In the genomic region with DNA sequence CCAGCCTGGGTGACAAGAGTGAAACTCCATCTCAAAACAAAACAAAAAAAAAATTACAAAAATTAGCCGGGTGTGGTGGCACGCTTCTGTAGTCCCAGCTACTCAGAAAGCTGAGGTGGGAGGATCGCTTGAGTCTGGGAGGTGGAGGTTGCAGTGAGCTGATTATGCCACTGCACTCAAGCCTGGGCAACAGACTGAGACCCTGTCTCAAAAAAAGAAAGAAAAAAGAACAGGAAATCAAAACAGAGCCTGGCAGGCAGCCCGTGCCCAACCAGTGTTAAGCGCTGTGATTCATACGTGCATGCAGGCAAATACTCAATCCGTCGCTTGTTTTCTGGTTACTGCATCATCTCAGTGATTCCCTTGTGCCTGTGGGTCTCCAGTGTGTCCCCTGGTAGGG, we compare ENCODE assay signal across 14 cellular contexts. TPM values are rescaled to one million over a fixed set of nuclear protein-coding genes. Genes with fewer than 3 reads are reported as not detected.
DNase-seq lines count a peak whose midpoint lies in the region; ATAC-seq and TF ChIP-seq lines count a peak whose summit lies in the region.
"Had no signal": no experiment of that assay in that cellular context is flagged by ENCODE, and none has a peak within 500 bp of the region (broad histone marks: within the 10 kb centered on the region; RNA-seq: fewer than 3 reads in every experiment).

No MANE protein-coding gene starts in this region.

- H3K36me3 Mint-ChIP-seq in CD8-positive, alpha-beta T cell = peaks cover 80% of the 10 kb centered on the region
- peaks cover 97% of the 10 kb centered on the region for H3K36me3 Mint-ChIP-seq in activated T-helper 17 cell treated with anti-CD3 and anti-CD28 coated beads, Interleukin-2, amount 50 U/mL, for 72 hours (ENCODE audit: low read depth)

- peak overlapping the region; percentile 20 for H3K27ac ChIP-seq in CD8-positive, alpha-beta T cell (ENCODE audit: low read depth, low read length)
- H3K27ac ChIP-seq: KMS-11, VCaP had no signal

- TF ChIP-seq CTCF in CD8-positive, alpha-beta T cell (IDR thresholded peaks at IDR 0.05) = no peak
- TF ChIP-seq CTCF in kidney epithelial cell (IDR thresholded peaks at IDR 0.05; ENCODE audit: insufficient read depth, low read length, poor library complexity, severe bottlenecking) = no peak

- no peaks in the 10 kb centered on the region for H3K27me3 Mint-ChIP-seq in CD8-positive, alpha-beta T cell (ENCODE audit: low read depth)
- H3K27me3 Mint-ChIP-seq in activated T-helper 17 cell treated with anti-CD3 and anti-CD28 coated beads, Interleukin-2, amount 50 U/mL, for 72 hours = no peaks in the 10 kb centered on the region
- H3K27me3 Mint-ChIP-seq: CD4-positive, alpha-beta memory T cell had no signal

- peaks cover 53% of the 10 kb centered on the region for H3K36me3 ChIP-seq in CD8-positive, alpha-beta T cell (ENCODE audit: insufficient read depth, low read length)
- H3K36me3 ChIP-seq in kidney epithelial cell (ENCODE audit: control insufficient read depth, insufficient read depth, low read length) = peaks cover 3% of the 10 kb centered on the region

- H3K4me3 Mint-ChIP-seq in CD8-positive, alpha-beta T cell = no peak overlapping the region
- H3K4me3 Mint-ChIP-seq in activated T-helper 17 cell treated with anti-CD3 and anti-CD28 coated beads, Interleukin-2, amount 50 U/mL, for 72 hours = no peak overlapping the region

- ATAC-seq in CD8-positive, alpha-beta T cell = no peak
- peak; percentile 10 for ATAC-seq in activated T-helper 17 cell treated with anti-CD3 and anti-CD28 coated beads, Interleukin-2, amount 50 U/mL, for 72 hours (replicated peaks)
- ATAC-seq in GM19463 (IDR thresholded peaks at IDR 0.05; ENCODE audit: unreplicated experiment) (no peak), GM19397 (IDR thresholded peaks at IDR 0.05; ENCODE audit: unreplicated experiment) (no peak)

- no peaks in the 10 kb centered on the region for H3K9me3 ChIP-seq in CD8-positive, alpha-beta T cell (ENCODE audit: low read length)
- H3K9me3 ChIP-seq: right atrium auricular region had no signal

- H3K4me1 ChIP-seq in CD8-positive, alpha-beta T cell (ENCODE audit: insufficient read depth, low read length) = peaks cover 11% of the 10 kb centered on the region

- no peak overlapping the region for H3K4me3 ChIP-seq in CD8-positive, alpha-beta T cell (ENCODE audit: low read depth, low read length)
- no peak overlapping the region for H3K4me3 ChIP-seq in kidney epithelial cell (ENCODE audit: low read depth, low read length)
- H3K4me3 ChIP-seq: right atrium auricular region had no signal

- no peaks in the 10 kb centered on the region for H3K27me3 ChIP-seq in CD8-positive, alpha-beta T cell (ENCODE audit: insufficient read depth, low read length)
- no peaks in the 10 kb centered on the region for H3K27me3 ChIP-seq in kidney epithelial cell (ENCODE audit: control insufficient read depth, insufficient read depth, low read length)
- H3K27me3 ChIP-seq: right atrium auricular region had no signal

- intact Hi-C loops in CD8-positive, alpha-beta T cell (cut with DNase I, micrococcal nuclease) = no loop called here

- no peak overlapping the region for H3K27ac Mint-ChIP-seq in CD8-positive, alpha-beta T cell
- peak overlapping the region; percentile 46 for H3K27ac Mint-ChIP-seq in activated T-helper 17 cell treated with anti-CD3 and anti-CD28 coated beads, Interleukin-2, amount 50 U/mL, for 72 hours

- no peaks in the 10 kb centered on the region for H3K9me3 Mint-ChIP-seq in CD8-positive, alpha-beta T cell
- H3K9me3 Mint-ChIP-seq in activated T-helper 17 cell treated with anti-CD3 and anti-CD28 coated beads, Interleukin-2, amount 50 U/mL, for 72 hours = no peaks in the 10 kb centered on the region

- peaks cover 8% of the 10 kb centered on the region for H3K4me1 Mint-ChIP-seq in CD8-positive, alpha-beta T cell (ENCODE audit: low read depth)
- H3K4me1 Mint-ChIP-seq in activated T-helper 17 cell treated with anti-CD3 and anti-CD28 coated beads, Interleukin-2, amount 50 U/mL, for 72 hours = peaks cover 9% of the 10 kb centered on the region

- POLR2A ChIA-PET in CD8-positive, alpha-beta T cell (lab: Charles Lee) = interaction anchor here (1.9 kb wide), 2 partner anchors 10 to 19 kb away, joined by 7 to 10 read pairs; partner anchors contain the start of gene ADGRE5

- CTCF ChIA-PET in CD8-positive, alpha-beta T cell (lab: Charles Lee) = interaction anchor here (0.6 to 2.4 kb wide), 3 partner anchors 39 to 325 kb away, joined by 3 to 13 read pairs (median 6); no protein-coding TSS in a partner anchor

- peak; percentile 85 for DNase-seq in A172 (ENCODE audit: low spot score)
- no peak for DNase-seq in CD8-positive, alpha-beta T cell
- peak; percentile 56 for DNase-seq in kidney epithelial cell (ENCODE audit: low read depth)
- no peak for DNase-seq in CD1c-positive myeloid dendritic cell (ENCODE audit: extremely low spot score)
- DNase-seq in RKO (ENCODE audit: low spot score) = no peak
- DNase-seq: CD4-positive, alpha-beta memory T cell; NCI-H2081 treated with DMSO at 0.1 percent for 48 hours; stimulated activated CD4-positive, alpha-beta T cell treated with anti-CD3 and anti-CD28 coated beads, Interleukin-4, amount 100 ng/mL, for 24 hours had no signal

RNA-seq across cellular contexts. Expression of gene DDX39A, which starts 18.2 kb away (rescaled TPM):
- 312 and 320 TPM in 2 replicates for total RNA-seq in A172 (2014; rRNA removed; shearing (Covaris generic))
- total RNA-seq in CD8-positive, alpha-beta T cell = 100 to 1,000 TPM; 342 to 372 TPM
- total RNA-seq in activated T-helper 17 cell treated with anti-CD3 and anti-CD28 coated beads, Interleukin-2, amount 50 U/mL, for 72 hours = 100 to 1,000 TPM; 132 to 260 TPM
- 96.4 and 111 TPM in 2 replicates for total RNA-seq in kidney epithelial cell

RNA-seq across cellular contexts. Expression of gene ADGRE5, which starts 19.7 kb away (rescaled TPM):
- 72.8 and 74.8 TPM in 2 replicates for total RNA-seq in A172 (2014; rRNA removed; shearing (Covaris generic))
- 100 to 1,000 TPM; 822 to 834 TPM for total RNA-seq in CD8-positive, alpha-beta T cell
- total RNA-seq in activated T-helper 17 cell treated with anti-CD3 and anti-CD28 coated beads, Interleukin-2, amount 50 U/mL, for 72 hours = 100 to 1,000 TPM; 184 to 261 TPM
- 24.7 and 28.2 TPM in 2 replicates for total RNA-seq in kidney epithelial cell

RNA-seq across cellular contexts. Expression of gene PKN1, which starts 32.2 kb away (rescaled TPM):
- total RNA-seq in A172 (2014; rRNA removed; shearing (Covaris generic)) = 181 and 208 TPM in 2 replicates
- 100 to 1,000 TPM; 152 to 158 TPM for total RNA-seq in CD8-positive, alpha-beta T cell
- 100 to 1,000 TPM; 121 to 171 TPM for total RNA-seq in activated T-helper 17 cell treated with anti-CD3 and anti-CD28 coated beads, Interleukin-2, amount 50 U/mL, for 72 hours
- total RNA-seq in kidney epithelial cell = 230 and 256 TPM in 2 replicates

Comparison
In these comparisons a context has a peak if more than half of its experiments do, and no peak if none do; other contexts are left out.
1. DNase-seq: peak in A172 (single experiment) and kidney epithelial cell (single experiment); none in CD8-positive, alpha-beta T cell (0 of 7), CD1c-positive myeloid dendritic cell (single experiment) and RKO (single experiment).